17 cellular contexts compared by ENCODE assay signal in genomic region chr3:3815206-3815605, GRCh38. TPM values are rescaled to one million over a fixed set of nuclear protein-coding genes. Genes with fewer than 3 reads are reported as not detected.
DNase-seq lines count a peak whose midpoint lies in the region; ATAC-seq and TF ChIP-seq lines count a peak whose summit lies in the region.
"Had no signal": no experiment of that assay in that cellular context is flagged by ENCODE, and none has a peak within 500 bp of the region (broad histone marks: within the 10 kb centered on the region; RNA-seq: fewer than 3 reads in every experiment).

No MANE protein-coding gene starts in this region.

- H3K4me1 ChIP-seq in mammary epithelial cell (ENCODE audit: insufficient read depth, low read length): no peaks in the 10 kb centered on the region
- no peaks in the 10 kb centered on the region for H3K4me1 ChIP-seq in heart right ventricle
- H3K4me1 ChIP-seq: BLaER1 treated with 17β-estradiol and CSF1 and Interleukin-3, amounts not matched to agents 10 nM and 100 nM had no signal

- no peaks in the 10 kb centered on the region for H3K36me3 Mint-ChIP-seq in MCF 10A (ENCODE audit: insufficient read depth, unreplicated experiment)

- no peaks in the 10 kb centered on the region for H3K9me3 Mint-ChIP-seq in MCF 10A (ENCODE audit: unreplicated experiment)
- H3K9me3 Mint-ChIP-seq: CD8-positive, alpha-beta T cell; IgD-negative memory B cell had no signal

- in situ Hi-C loops in mammary epithelial cell (cut with MboI; ENCODE audit: low sequenced_read_pairs in 2 of 2): no loop called here

- H3K9ac ChIP-seq in mammary epithelial cell (ENCODE audit: insufficient read depth, low read length): no peak overlapping the region
- H3K9ac ChIP-seq: BLaER1 treated with 17β-estradiol and CSF1 and Interleukin-3, amounts not matched to agents 10 nM and 100 nM had no signal

- DNase-seq in MCF 10A (ENCODE audit: unreplicated experiment) (peak; percentile 29), mammary epithelial cell (no peak), astrocyte of the hippocampus (ENCODE audit: low read depth, low spot score) (peak; percentile 81), renal cortical epithelial cell (ENCODE audit: low read depth) (peak; percentile 70), heart right ventricle (no peak)
- DNase-seq: 8988T; Calu3; CD8-positive, alpha-beta T cell; GF-D8; HCEC 1CT had no signal

- no peaks in the 10 kb centered on the region for H3K27me3 Mint-ChIP-seq in MCF 10A (ENCODE audit: insufficient read depth, unreplicated experiment)
- H3K27me3 Mint-ChIP-seq: IgD-negative memory B cell had no signal

- peaks cover 13% of the 10 kb centered on the region for H3K4me1 Mint-ChIP-seq in MCF 10A (ENCODE audit: insufficient read depth, unreplicated experiment)

- no peaks in the 10 kb centered on the region for H3K36me3 ChIP-seq in mammary epithelial cell (ENCODE audit: insufficient read depth, low read length)
- no peaks in the 10 kb centered on the region for H3K36me3 ChIP-seq in heart right ventricle
- H3K36me3 ChIP-seq: BLaER1 treated with 17β-estradiol and CSF1 and Interleukin-3, amounts not matched to agents 10 nM and 100 nM had no signal

- POLR2A ChIA-PET in MCF 10A (lab: Yijun Ruan, JAX): interaction anchor here (0.5 to 0.6 kb wide), 2 partner anchors 8 to 1310 kb away, joined by 3 to 4 read pairs; no protein-coding TSS in a partner anchor

- ATAC-seq in heart right ventricle: no peak
- ATAC-seq in HG03439 (IDR thresholded peaks at IDR 0.05; ENCODE audit: unreplicated experiment): no peak
- no peak for ATAC-seq in HG03521 (IDR thresholded peaks at IDR 0.05; ENCODE audit: unreplicated experiment)
- ATAC-seq: CD8-positive, alpha-beta T cell; GM12878 had no signal

- BruUV-seq in MCF 10A (replicated peaks; lab: Mats Ljungman, UMichigan) (no TSS peak), mammary epithelial cell (replicated peaks; lab: Mats Ljungman, UMichigan) (no TSS peak)

- no peaks in the 10 kb centered on the region for H3K79me2 ChIP-seq in mammary epithelial cell (ENCODE audit: insufficient read depth, low read length)

- intact Hi-C loops in MCF 10A (cut with micrococcal nuclease): loop anchor here (10.0 kb wide), 1 partner anchor 180 kb away; no protein-coding TSS in a partner anchor
- intact Hi-C loops in mammary epithelial cell (cut with micrococcal nuclease): no loop called here
- intact Hi-C loops in heart right ventricle (cut with DNase I): no loop called here

- no peaks in the 10 kb centered on the region for H3K27me3 ChIP-seq in mammary epithelial cell (ENCODE audit: insufficient read depth, low read length)
- H3K27me3 ChIP-seq in heart right ventricle: no peaks in the 10 kb centered on the region
- H3K27me3 ChIP-seq: BLaER1 treated with 17β-estradiol and CSF1 and Interleukin-3, amounts not matched to agents 10 nM and 100 nM had no signal

- no peak overlapping the region for H3K4me3 Mint-ChIP-seq in MCF 10A (ENCODE audit: unreplicated experiment)
- H3K4me3 Mint-ChIP-seq: CD8-positive, alpha-beta T cell; IgD-negative memory B cell had no signal

- no peak for TF ChIP-seq CTCF in MCF 10A (IDR thresholded peaks at IDR 0.05; ENCODE audit: unreplicated experiment)
- no peak for TF ChIP-seq CTCF in mammary epithelial cell (conservative IDR thresholded peaks at IDR 0.05 in 1 of 2, IDR thresholded peaks at IDR 0.05 in 1 of 2; ENCODE audit: extremely low read depth in 1 of 2, insufficient read depth in 1 of 2, low read depth in 1 of 2, low read length in 2 of 2)
- TF ChIP-seq CTCF in heart right ventricle (IDR thresholded peaks at IDR 0.05): no peak

- H2AFZ ChIP-seq in mammary epithelial cell (ENCODE audit: low read depth, low read length): no peak overlapping the region

- H3K4me3 ChIP-seq in mammary epithelial cell (replicated peaks in 1 of 3; ENCODE audit: insufficient read depth in 1 of 3, low read depth in 2 of 3, low read length in 3 of 3): no peak overlapping the region
- no peak overlapping the region for H3K4me3 ChIP-seq in heart right ventricle
- H3K4me3 ChIP-seq: BLaER1 treated with 17β-estradiol and CSF1 and Interleukin-3, amounts not matched to agents 10 nM and 100 nM; GM12878 had no signal

- no peaks in the 10 kb centered on the region for H4K20me1 ChIP-seq in mammary epithelial cell (ENCODE audit: insufficient read depth, low read length)
- H4K20me1 ChIP-seq: BLaER1 treated with 17β-estradiol and CSF1 and Interleukin-3, amounts not matched to agents 10 nM and 100 nM had no signal

- H3K4me2 ChIP-seq in mammary epithelial cell (ENCODE audit: insufficient read depth, low read depth, low read length): no peak overlapping the region
- H3K4me2 ChIP-seq: BLaER1 treated with 17β-estradiol and CSF1 and Interleukin-3, amounts not matched to agents 10 nM and 100 nM had no signal

- no peaks in the 10 kb centered on the region for H3K9me3 ChIP-seq in mammary epithelial cell (replicated peaks; ENCODE audit: insufficient read depth, low read length)
- no peaks in the 10 kb centered on the region for H3K9me3 ChIP-seq in heart right ventricle
- H3K9me3 ChIP-seq: BLaER1 treated with 17β-estradiol and CSF1 and Interleukin-3, amounts not matched to agents 10 nM and 100 nM had no signal

- 0% methylated on average over 1 of the region's 1 CpG for WGBS in mammary epithelial cell (ENCODE audit: low coverage, missing lambda C conversion rate)
- WGBS in heart right ventricle, 2 donors: 81 to 90% methylated on average over 1 of the region's 1 CpG

- CTCF ChIA-PET in MCF 10A (lab: Yijun Ruan, JAX): interaction anchor here (0.6 to 0.7 kb wide), 2 partner anchors 10 to 180 kb away, joined by 3 read pairs; no protein-coding TSS in a partner anchor
- CTCF ChIA-PET in mammary epithelial cell (lab: Charles Lee; ENCODE audit: low non-redundant PET): no interaction called here

- H3K27ac ChIP-seq in mammary epithelial cell (ENCODE audit: insufficient read depth, low read depth, low read length) (no peak overlapping the region), heart right ventricle (no peak overlapping the region)
- H3K27ac ChIP-seq: BLaER1 treated with 17β-estradiol and CSF1 and Interleukin-3, amounts not matched to agents 10 nM and 100 nM had no signal

- dilution Hi-C loops in mammary epithelial cell (cut with HindIII; ENCODE audit: low sequenced_read_pairs): no loop called here

- peak overlapping the region; percentile 41 for H3K27ac Mint-ChIP-seq in MCF 10A (ENCODE audit: low read depth, unreplicated experiment)
- H3K27ac Mint-ChIP-seq: CD8-positive, alpha-beta T cell; IgD-negative memory B cell had no signal

RNA-seq across cellular contexts. Expression of gene LRRN1, which starts 16.0 kb away (rescaled TPM):
- 1.2 TPM in 2 replicates for total RNA-seq in MCF 10A (2022)
- 10 to 100 TPM in 1 of 2 donors, not detected in 1; 37.0 TPM for total RNA-seq in mammary epithelial cell
- 0.08 TPM for polyA plus RNA-seq in mammary epithelial cell
- polyA minus RNA-seq in mammary epithelial cell: not detected
- 1.6 and 3.3 TPM in 2 replicates for total RNA-seq in renal cortical epithelial cell
- total RNA-seq in heart right ventricle: under 1 TPM in 6 of 10 donors, not detected in 4; 0.07 to 0.26 (median 0.11) TPM
- polyA plus RNA-seq in heart right ventricle: under 1 TPM in 1 of 2 donors, not detected in 1; 0.07 TPM
- total RNA-seq: A673, GM12878 had no signal
- polyA plus RNA-seq: AG04450 had no signal

Comparison
In these comparisons a context has a peak if more than half of its experiments do, and no peak if none do; other contexts are left out.
1. DNase-seq: peak in MCF 10A (single experiment), astrocyte of the hippocampus (single experiment) and renal cortical epithelial cell (single experiment); none in mammary epithelial cell (single experiment) and heart right ventricle (0 of 2).